ENCODE assay signal across 8 cellular contexts in genomic region chr20:51631011-51631950, GRCh38.
DNase-seq lines count a peak whose midpoint lies in the region; ATAC-seq, FAIRE-seq and TF ChIP-seq lines count a peak whose summit lies in the region.

No MANE protein-coding gene starts in this region.

- H3K9me3 ChIP-seq in tibial artery = no peaks in the 10 kb centered on the region

- H3K4me3 ChIP-seq in cardiac fibroblast (replicated peaks in 1 of 2; ENCODE audit: low read depth in 2 of 2, low read length in 2 of 2) (peak overlapping the region in 1 of 2 donors; percentile 24), tibial artery (peak overlapping the region in 1 of 2 donors; percentile 27)

- H3K36me3 ChIP-seq in tibial artery = peaks cover 0 to 20% (median 0%) of the 10 kb centered on the region in 3 donors

- ATAC-seq in HG02840 (IDR thresholded peaks at IDR 0.05; ENCODE audit: low FRiP score, unreplicated experiment) = no peak

- in situ Hi-C loops in GM13976 (cut with MboI; ENCODE audit: low sequenced_read_pairs, unreplicated experiment) = no loop called here

- no peaks in the 10 kb centered on the region for H3K27me3 ChIP-seq in tibial artery

- peak overlapping the region; percentile 70 to 72 for H3K27ac ChIP-seq in tibial artery

- DNase-seq in GF-D8 (lab: John Stamatoyannopoulos, UW) = peak; percentile 91
- peak; percentile 93 for DNase-seq in RCC 7860 (ENCODE audit: low spot score)
- DNase-seq in cardiac fibroblast (ENCODE audit: low read depth in 2 of 2) = peak; percentile 98 to 99
- peak; percentile 100 for DNase-seq in lung microvascular endothelial cell (ENCODE audit: low read depth in 2 of 2)
- peak; percentile 84 to 85 for DNase-seq in tibial artery
- DNase-seq in NCI-H526 (lab: John Stamatoyannopoulos, UW) = no peak
- DNase-seq in GM13976 (ENCODE audit: low spot score) = no peak

- FAIRE-seq in RCC 7860 (lab: Jason Lieb, UNC) = peak; percentile 85

- H3K4me1 ChIP-seq in tibial artery = peaks cover 9 to 43% (median 25%) of the 10 kb centered on the region in 4 donors

- intact Hi-C loops in tibial artery (cut with DNase I; ENCODE audit: low total_unique reads) = no loop called here

- TF ChIP-seq CTCF in cardiac fibroblast (IDR thresholded peaks at IDR 0.05; ENCODE audit: low read depth, low read length) (no peak), tibial artery (IDR thresholded peaks at IDR 0.05) (no peak), GM13976 (IDR thresholded peaks at IDR 0.05; ENCODE audit: borderline replicate concordance, control extremely low read depth, extremely low read depth, insufficient read depth, missing control alignments) (no peak)

Comparison
In these comparisons a context has a peak if more than half of its experiments do, and no peak if none do; other contexts are left out.
1. DNase-seq: peak in GF-D8 (single experiment), RCC 7860 (single experiment), cardiac fibroblast (2 of 2), lung microvascular endothelial cell (2 of 2) and tibial artery (2 of 2); none in NCI-H526 (0 of 2) and GM13976 (single experiment).